ENCODE assay signal across 1 cellular context in genomic region chr11:78192911-78193341, GRCh38.
A peak's percentile ranks its signal among the peaks of the same experiment; 100 is the strongest.
TF ChIP-seq lines count a peak whose summit lies in the region.

No MANE protein-coding gene starts in this region.

TF ChIP-seq in K562, 482 proteins besides CTCF, POLR2A, EP300 and RAD21:
- TF ChIP-seq GTF3C2 (IDR thresholded peaks at IDR 0.05; ENCODE audit: borderline replicate concordance, extremely low read depth, insufficient read length) = no peak
- TF ChIP-seq SMAD4 (CRISPR knock-in tag; conservative IDR thresholded peaks at IDR 0.05) = no peak
- TF ChIP-seq CHAMP1 (IDR thresholded peaks at IDR 0.05) = no peak
- no peak for TF ChIP-seq HMG20A (CRISPR knock-in tag; conservative IDR thresholded peaks at IDR 0.05)
- TF ChIP-seq ZZZ3 (IDR thresholded peaks at IDR 0.05) = no peak
- no peak for TF ChIP-seq CTCFL (IDR thresholded peaks at IDR 0.05; ENCODE audit: borderline replicate concordance, insufficient read depth, low read depth, low read length, poor library complexity, severe bottlenecking)
- TF ChIP-seq ZNF639 (CRISPR knock-in tag; conservative IDR thresholded peaks at IDR 0.05 in 1 of 2, IDR thresholded peaks at IDR 0.05 in 1 of 2) = 0 out of 4 replicates have a peak, but pooled peaks of 1 of the 2 experiments have one; percentile 10
